In genomic region chr6:165701005-165701404, GRCh38 we compare ENCODE assay signal across 18 cellular contexts. TPM values are rescaled to one million over a fixed set of nuclear protein-coding genes. Genes with fewer than 3 reads are reported as not detected.
DNase-seq lines count a peak whose midpoint lies in the region; ATAC-seq and TF ChIP-seq lines count a peak whose summit lies in the region.
"Had no signal": no experiment of that assay in that cellular context is flagged by ENCODE, and none has a peak within 500 bp of the region (broad histone marks: within the 10 kb centered on the region; RNA-seq: fewer than 3 reads in every experiment).

No MANE protein-coding gene starts in this region.

- no peak for TF ChIP-seq POLR2A in adrenal gland (IDR thresholded peaks at IDR 0.05)

- H3K4me3 ChIP-seq in AG04450 (ENCODE audit: low read depth, low read length) (no peak overlapping the region), brain microvascular endothelial cell (ENCODE audit: low read depth, low read length) (no peak overlapping the region), cardiac muscle cell (no peak overlapping the region), adrenal gland (no peak overlapping the region)
- H3K4me3 ChIP-seq: GM12878, GM23338 had no signal

- H3K27me3 ChIP-seq in AG04450 (ENCODE audit: control insufficient read depth, insufficient read depth, low read length) (no peaks in the 10 kb centered on the region), brain microvascular endothelial cell (replicated peaks) (no peaks in the 10 kb centered on the region), cardiac muscle cell (peaks cover 9% of the 10 kb centered on the region), adrenal gland (no peaks in the 10 kb centered on the region)

- no peak overlapping the region for H3K27ac ChIP-seq in AG04450 (ENCODE audit: low read depth, low read length)
- no peak overlapping the region for H3K27ac ChIP-seq in brain microvascular endothelial cell
- H3K27ac ChIP-seq in cardiac muscle cell, result peak overlapping the region; percentile 84
- H3K27ac ChIP-seq in adrenal gland, result no peak overlapping the region

- H3K4me1 ChIP-seq in cardiac muscle cell (ENCODE audit: low read depth) (peaks cover 13% of the 10 kb centered on the region), adrenal gland (replicated peaks in 1 of 2) (no peaks in the 10 kb centered on the region)

- DNase-seq in AG04450 (ENCODE audit: low read depth, low spot score) (peak; percentile 15), brain microvascular endothelial cell (peak; percentile 14), cardiac muscle cell (ENCODE audit: low read depth in 1 of 2, low spot score in 1 of 2) (peak; percentile 31 to 85), myocyte (ENCODE audit: low read depth) (peak; percentile 60), NCI-H146 (lab: John Stamatoyannopoulos, UW) (no peak), adrenal gland (no peak)
- DNase-seq: CD4-positive, alpha-beta memory T cell; GF-D8; HCEC 1CT; MM.1S; NCI-H1105; NCI-H1694; NCI-H2081 treated with DMSO at 0.1 percent for 48 hours; NK-92 treated with Interleukin-12 subunit alpha and Interleukin-12 subunit beta, amount 100 ng/mL, for 24 hours; SIG-M5 had no signal

- TF ChIP-seq CTCF in AG04450 (IDR thresholded peaks at IDR 0.05; ENCODE audit: low read depth, low read length), result no peak
- TF ChIP-seq CTCF in brain microvascular endothelial cell (IDR thresholded peaks at IDR 0.05; ENCODE audit: low read depth, low read length, missing control alignments), result no peak
- no peak for TF ChIP-seq CTCF in cardiac muscle cell (IDR thresholded peaks at IDR 0.05; ENCODE audit: low read depth, low read length)
- no peak for TF ChIP-seq CTCF in adrenal gland (IDR thresholded peaks at IDR 0.05)

- H3K36me3 ChIP-seq in brain microvascular endothelial cell (replicated peaks) (no peaks in the 10 kb centered on the region), cardiac muscle cell (no peaks in the 10 kb centered on the region), adrenal gland (replicated peaks in 1 of 2) (no peaks in the 10 kb centered on the region)

- intact Hi-C loops in adrenal gland (cut with DNase I), result no loop called here

- in situ Hi-C loops in brain microvascular endothelial cell (cut with HindIII; ENCODE audit: low pct_ligation_motif_present, low sequenced_read_pairs), result no loop called here

- H3K9me3 ChIP-seq in AG04450 (ENCODE audit: control insufficient read depth, insufficient read depth, low read length) (no peaks in the 10 kb centered on the region; the same call in 1 of the 2 replicates), cardiac muscle cell (ENCODE audit: low read depth) (no peaks in the 10 kb centered on the region), adrenal gland (replicated peaks in 1 of 3) (no peaks in the 10 kb centered on the region)

- ATAC-seq in HG03439 (IDR thresholded peaks at IDR 0.05; ENCODE audit: unreplicated experiment), result no peak
- ATAC-seq: GM23338 had no signal

- CTCF ChIA-PET in AG04450 (lab: Charles Lee), result no interaction called here

- 65 to 81% (median 74%) methylated on average over 4 of the region's 4 CpGs for WGBS in adrenal gland, 4 donors

- POLR2A ChIA-PET in AG04450 (lab: Yijun Ruan, JAX), result no interaction called here

RNA-seq across cellular contexts. Expression of gene PDE10A, which starts 38.0 kb away (rescaled TPM):
- 7.8 and 8.9 TPM in 2 replicates for polyA plus RNA-seq in AG04450 (2011; rRNA removed)
- 33.4 and 46.9 TPM in 2 replicates for polyA minus RNA-seq in AG04450 (2011; rRNA and poly(A)+ RNA removed)
- 3.0 and 5.4 TPM in 2 replicates for total RNA-seq in cardiac muscle cell
- polyA plus RNA-seq in cardiac muscle cell, result 0.82 and 1.5 TPM in 2 replicates
- 15.8 and 16.2 TPM in 2 replicates for total RNA-seq in myocyte
- 7.1 TPM for polyA plus RNA-seq in myocyte (2012)
- 100 to 1,000 TPM in 1 of 8 donors, 10 to 100 TPM in 3, 1 to 10 TPM in 4; 4.0 to 199 (median 17.4) TPM for total RNA-seq in adrenal gland
- polyA plus RNA-seq in adrenal gland, result 10 to 100 TPM in 2 of 3 donors, 1 to 10 TPM in 1; 7.2 to 86.5 (median 53.3) TPM
- total RNA-seq: CD4-positive, alpha-beta memory T cell had no signal
- polyA plus RNA-seq: CD4-positive, alpha-beta memory T cell had no signal

Comparison
In these comparisons a context has a peak if more than half of its experiments do, and no peak if none do; other contexts are left out.
1. DNase-seq: peak in AG04450 (single experiment), brain microvascular endothelial cell (single experiment), cardiac muscle cell (2 of 2) and myocyte (single experiment); none in NCI-H146 (single experiment) and adrenal gland (0 of 7).